Comparison of ENCODE assay signal across 20 cellular contexts in the genomic region with DNA sequence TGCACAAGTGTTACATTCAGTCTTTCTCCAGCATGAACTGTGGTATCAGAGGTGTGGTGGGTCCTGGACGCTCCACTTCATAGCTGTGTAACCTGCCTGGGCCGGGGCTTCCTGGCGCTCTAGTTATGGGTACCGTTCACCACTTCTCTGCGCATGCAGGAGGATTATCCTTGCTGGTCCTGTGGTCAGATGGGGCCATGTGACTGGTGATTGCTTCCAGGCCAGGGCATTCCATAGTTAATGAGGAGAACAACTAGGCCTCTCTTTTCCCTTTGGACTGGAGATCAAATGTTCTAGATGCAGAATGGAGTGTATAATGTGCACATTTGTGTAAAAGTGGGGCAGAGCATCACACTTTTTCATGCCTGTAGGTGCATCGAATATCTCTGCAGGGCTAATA.
DNase-seq lines count a peak whose midpoint lies in the region; ATAC-seq and TF ChIP-seq lines count a peak whose summit lies in the region.
"Had no signal": no experiment of that assay in that cellular context is flagged by ENCODE, and none has a peak within 500 bp of the region (broad histone marks: within the 10 kb centered on the region; RNA-seq: fewer than 3 reads in every experiment).

No MANE protein-coding gene starts in this region.

- H3K36me3 Mint-ChIP-seq in brain (no peaks in the 10 kb centered on the region), progenitor cell of endocrine pancreas (ENCODE audit: insufficient read depth) (no peaks in the 10 kb centered on the region)
- no peaks in the 10 kb centered on the region for H3K36me3 Mint-ChIP-seq in activated T-cell treated with anti-CD3 and anti-CD28 coated beads, Interleukin-2, amount 50 U/mL, for 72 hours (ENCODE audit: insufficient read depth in 2 of 2)
- H3K36me3 Mint-ChIP-seq: CD4-positive, alpha-beta memory T cell had no signal

- H3K27ac ChIP-seq in neuronal stem cell (replicated peaks; ENCODE audit: low read length), result no peak overlapping the region
- H3K27ac ChIP-seq: A549 had no signal

- no peak overlapping the region for H2BK120ac ChIP-seq in neuronal stem cell (ENCODE audit: low read depth, low read length)

- H3K4me3 ChIP-seq in neuronal stem cell (ENCODE audit: low read length in 2 of 2), result no peak overlapping the region
- H3K4me3 ChIP-seq: A549, GM23338 had no signal

- H3K18ac ChIP-seq in neuronal stem cell (ENCODE audit: low read length), result peak overlapping the region; percentile 29

- no peak overlapping the region for H2AK5ac ChIP-seq in neuronal stem cell (ENCODE audit: low read depth, low read length)

- peaks cover 0 to 3% (median 0%) of the 10 kb centered on the region in 5 experiments for H3K9me3 Mint-ChIP-seq in brain
- H3K9me3 Mint-ChIP-seq in progenitor cell of endocrine pancreas (ENCODE audit: low read depth), result no peaks in the 10 kb centered on the region
- H3K9me3 Mint-ChIP-seq in activated T-cell treated with anti-CD3 and anti-CD28 coated beads, Interleukin-2, amount 50 U/mL, for 72 hours, result peaks cover 0 to 3% of the 10 kb centered on the region in 2 donors
- H3K9me3 Mint-ChIP-seq: GM23338, H9 had no signal

- peak overlapping the region; percentile 8 for H2BK12ac ChIP-seq in neuronal stem cell (ENCODE audit: low read length)

- H3K23ac ChIP-seq in neuronal stem cell (ENCODE audit: low read depth, low read length, poor library complexity), result no peak overlapping the region

- peak overlapping the region in 3 of 5 experiments; percentile 7 to 28 (median 25) for H3K27ac Mint-ChIP-seq in brain
- peak overlapping the region; percentile 34 for H3K27ac Mint-ChIP-seq in progenitor cell of endocrine pancreas
- H3K27ac Mint-ChIP-seq in activated T-cell treated with anti-CD3 and anti-CD28 coated beads, Interleukin-2, amount 50 U/mL, for 72 hours, result no peak overlapping the region
- H3K27ac Mint-ChIP-seq: CD4-positive, alpha-beta memory T cell; GM23338; H9 had no signal

- H3K4me2 ChIP-seq in neuronal stem cell (ENCODE audit: insufficient read depth, low read length, poor library complexity, severe bottlenecking), result no peak overlapping the region
- H3K4me2 ChIP-seq: A549, GM23338 had no signal

- H3K36me3 ChIP-seq in neuronal stem cell (replicated peaks in 1 of 2; ENCODE audit: control insufficient read depth in 2 of 2, insufficient read depth in 2 of 2, low read length in 2 of 2), result no peaks in the 10 kb centered on the region

- H3K27me3 ChIP-seq in neuronal stem cell (ENCODE audit: control insufficient read depth in 3 of 3, insufficient read depth in 3 of 3, low read depth in 1 of 3, low read length in 3 of 3), result no peaks in the 10 kb centered on the region

- H3K9me3 ChIP-seq in neuronal stem cell (replicated peaks in 1 of 2; ENCODE audit: control insufficient read depth in 2 of 2, insufficient read depth in 1 of 2, low read depth in 1 of 2, low read length in 2 of 2), result peaks cover 0 to 3% of the 10 kb centered on the region in 2 donors
- H3K9me3 ChIP-seq: A549 had no signal

- DNase-seq in neuronal stem cell (ENCODE audit: low spot score) (no peak), progenitor cell of endocrine pancreas (ENCODE audit: low spot score, unreplicated experiment) (no peak), AG08396 (ENCODE audit: low spot score) (no peak), NCI-H146 treated with DMSO at 0.1 percent for 48 hours (lab: John Stamatoyannopoulos, UW; ENCODE audit: unreplicated experiment) (no peak), Right ventricle myocardium superior (no peak)
- no peak for DNase-seq in activated T-cell treated with anti-CD3 and anti-CD28 coated beads, Interleukin-2, amount 50 U/mL, for 72 hours
- DNase-seq: 8988T; ACHN; C1 segment of cervical spinal cord; Calu3; CD4-positive, alpha-beta memory T cell; COR-L47; DMS53; DMS79 treated with DMSO at 0.1 percent for 48 hours; GF-D8; H9 had no signal

- no peak overlapping the region for H2BK5ac ChIP-seq in neuronal stem cell (ENCODE audit: low read length)

- H3K27me3 Mint-ChIP-seq in brain, result no peaks in the 10 kb centered on the region
- H3K27me3 Mint-ChIP-seq in progenitor cell of endocrine pancreas, result peaks cover 6% of the 10 kb centered on the region
- H3K27me3 Mint-ChIP-seq in activated T-cell treated with anti-CD3 and anti-CD28 coated beads, Interleukin-2, amount 50 U/mL, for 72 hours (ENCODE audit: low read depth), result no peaks in the 10 kb centered on the region
- H3K27me3 Mint-ChIP-seq: CD4-positive, alpha-beta memory T cell had no signal

- ATAC-seq in activated T-cell treated with anti-CD3 and anti-CD28 coated beads, Interleukin-2, amount 50 U/mL, for 72 hours (replicated peaks in 1 of 2), result no peak
- ATAC-seq in Right ventricle myocardium superior (ENCODE audit: poor library complexity), result no peak
- ATAC-seq: A549, GM23338, HCT116 had no signal

- H2AFZ ChIP-seq in neuronal stem cell (ENCODE audit: low read length), result no peak overlapping the region
- H2AFZ ChIP-seq: GM23338 had no signal

- no peak overlapping the region for H2BK15ac ChIP-seq in neuronal stem cell (ENCODE audit: low read length)

- no CpG with 5 or more reads among the region's 6 CpGs for WGBS in neuronal stem cell (ENCODE audit: extremely low coverage in 2 of 2, insufficient read length in 2 of 2, insufficient replicate concordance in 1 of 2), 2 donors

- TF ChIP-seq CTCF in brain (conservative IDR thresholded peaks at IDR 0.05) (no peak), progenitor cell of endocrine pancreas (IDR thresholded peaks at IDR 0.05; ENCODE audit: unreplicated experiment) (no peak)

- H3K4me1 ChIP-seq in neuronal stem cell (ENCODE audit: control insufficient read depth in 2 of 2, insufficient read depth in 1 of 2, low read depth in 1 of 2, low read length in 2 of 2), result peaks cover 0 to 13% of the 10 kb centered on the region in 2 donors
- H3K4me1 ChIP-seq: A549 had no signal

- peaks cover 3% of the 10 kb centered on the region for H3K4me1 Mint-ChIP-seq in brain
- H3K4me1 Mint-ChIP-seq in progenitor cell of endocrine pancreas (ENCODE audit: low read depth), result peaks cover 3% of the 10 kb centered on the region
- H3K4me1 Mint-ChIP-seq in activated T-cell treated with anti-CD3 and anti-CD28 coated beads, Interleukin-2, amount 50 U/mL, for 72 hours (ENCODE audit: low read depth), result no peaks in the 10 kb centered on the region
- H3K4me1 Mint-ChIP-seq: CD4-positive, alpha-beta memory T cell; H9 had no signal

- no peak overlapping the region for H4K8ac ChIP-seq in neuronal stem cell (ENCODE audit: low read depth, low read length)

- intact Hi-C loops in Right ventricle myocardium superior (cut with DNase I), result no loop called here

- H3K9ac ChIP-seq in neuronal stem cell (ENCODE audit: low read depth, low read length, poor library complexity), result no peak overlapping the region

- no peak overlapping the region for H4K91ac ChIP-seq in neuronal stem cell (ENCODE audit: low read depth, low read length, poor library complexity)

- H3K4ac ChIP-seq in neuronal stem cell (ENCODE audit: low read length), result no peak overlapping the region

- H3K14ac ChIP-seq in neuronal stem cell (ENCODE audit: low read length), result no peak overlapping the region

- no peak overlapping the region for H3K4me3 Mint-ChIP-seq in brain
- no peak overlapping the region for H3K4me3 Mint-ChIP-seq in progenitor cell of endocrine pancreas (ENCODE audit: low read depth)
- H3K4me3 Mint-ChIP-seq in activated T-cell treated with anti-CD3 and anti-CD28 coated beads, Interleukin-2, amount 50 U/mL, for 72 hours, result no peak overlapping the region
- H3K4me3 Mint-ChIP-seq: CD4-positive, alpha-beta memory T cell; GM23338; H9 had no signal

- no peaks in the 10 kb centered on the region for H3K79me1 ChIP-seq in neuronal stem cell (ENCODE audit: low read depth, low read length)
